11 cellular contexts compared by ENCODE assay signal in genomic region chr11:72776844-72777754, GRCh38. TPM values are rescaled to one million over a fixed set of nuclear protein-coding genes. Genes with fewer than 3 reads are reported as not detected.
A peak's percentile ranks its signal among the peaks of the same experiment; 100 is the strongest.
DNase-seq lines count a peak whose midpoint lies in the region; TF ChIP-seq lines count a peak whose summit lies in the region.
"Had no signal": no experiment of that assay in that cellular context is flagged by ENCODE, and none has a peak within 500 bp of the region (broad histone marks: within the 10 kb centered on the region; RNA-seq: fewer than 3 reads in every experiment).

No MANE protein-coding gene starts in this region.

- no peak overlapping the region for H3K4me3 Mint-ChIP-seq in dendritic cell treated with granulocyte-macrophage colony-stimulating factor and Interleukin-4, amounts not matched to agents 40 ng/mL and 50 ng/mL, for 4 days
- no peak overlapping the region for H3K4me3 Mint-ChIP-seq in activated CD4-positive, alpha-beta T cell treated with anti-CD3 and anti-CD28 coated beads, Interleukin-2, amount 10 ng/mL, durations not matched to agents 7 days and 5 days
- no peak overlapping the region for H3K4me3 Mint-ChIP-seq in activated T-cell treated with anti-CD3 and anti-CD28 coated beads, Interleukin-2, amount 50 U/mL, for 24 hours

- no peaks in the 10 kb centered on the region for H3K9me2 ChIP-seq in OCI-LY7 (ENCODE audit: insufficient read depth, low read length)

- H2AFZ ChIP-seq in OCI-LY7 (ENCODE audit: low read length): no peak overlapping the region
- H2AFZ ChIP-seq: parathyroid adenoma had no signal

- peaks cover 12 to 93% (median 78%) of the 10 kb centered on the region in 4 donors for H3K4me1 ChIP-seq in liver (ENCODE audit: control insufficient read depth in 4 of 4, insufficient read depth in 4 of 4, low read length in 3 of 4)
- peaks cover 71 to 97% (median 94%) of the 10 kb centered on the region in 4 donors for H3K4me1 ChIP-seq in stomach
- peaks cover 3% of the 10 kb centered on the region for H3K4me1 ChIP-seq in OCI-LY7 (ENCODE audit: insufficient read depth, low read length, poor library complexity, severe bottlenecking)
- H3K4me1 ChIP-seq: parathyroid adenoma had no signal

- DNase-seq in NCI-H2196 treated with DMSO at 0.1 percent for 48 hours (lab: John Stamatoyannopoulos, UW; ENCODE audit: unreplicated experiment) (peak; percentile 16), stomach (peak; percentile 72), OCI-LY7 (ENCODE audit: low spot score) (no peak)
- no peak for DNase-seq in activated CD4-positive, alpha-beta T cell treated with anti-CD3 and anti-CD28 coated beads, Interleukin-2, amount 10 ng/mL, durations not matched to agents 7 days and 5 days
- DNase-seq in activated T-cell treated with anti-CD3 and anti-CD28 coated beads, Interleukin-2, amount 50 U/mL, for 24 hours: no peak
- DNase-seq: immature natural killer cell, MM.1S, tibial artery had no signal

- H3K27me3 Mint-ChIP-seq in dendritic cell treated with granulocyte-macrophage colony-stimulating factor and Interleukin-4, amounts not matched to agents 40 ng/mL and 50 ng/mL, for 4 days: peaks cover 41% of the 10 kb centered on the region
- H3K27me3 Mint-ChIP-seq in activated CD4-positive, alpha-beta T cell treated with anti-CD3 and anti-CD28 coated beads, Interleukin-2, amount 10 ng/mL, durations not matched to agents 7 days and 5 days: peaks cover 3% of the 10 kb centered on the region
- H3K27me3 Mint-ChIP-seq in activated T-cell treated with anti-CD3 and anti-CD28 coated beads, Interleukin-2, amount 50 U/mL, for 24 hours: no peaks in the 10 kb centered on the region

- peak overlapping the region in 1 of 3 donors; percentile 34 for H3K4me3 ChIP-seq in liver (ENCODE audit: low read depth in 1 of 3, low read length in 3 of 3)
- peak overlapping the region in 1 of 4 donors; percentile 9 for H3K4me3 ChIP-seq in stomach
- no peak overlapping the region for H3K4me3 ChIP-seq in OCI-LY7 (ENCODE audit: low read depth, low read length, poor library complexity, severe bottlenecking)
- H3K4me3 ChIP-seq: tibial artery had no signal

- POLR2A ChIA-PET in OCI-LY7 (lab: Charles Lee): interaction anchor here (0.5 to 1.0 kb wide), 3 partner anchors 15 to 42 kb away, joined by 3 to 4 read pairs (median 3); no protein-coding TSS in a partner anchor
- POLR2A ChIA-PET in activated CD4-positive, alpha-beta T cell treated with anti-CD3 and anti-CD28 coated beads, Interleukin-2, amount 10 ng/mL, durations not matched to agents 7 days and 5 days (lab: Charles Lee): no interaction called here

- H3K9me3 ChIP-seq in liver (ENCODE audit: control insufficient read depth in 4 of 4, low read length in 3 of 4): no peaks in the 10 kb centered on the region
- no peaks in the 10 kb centered on the region for H3K9me3 ChIP-seq in stomach
- no peaks in the 10 kb centered on the region for H3K9me3 ChIP-seq in OCI-LY7 (ENCODE audit: low read length)
- H3K9me3 ChIP-seq: tibial artery had no signal

- intact Hi-C loops in dendritic cell treated with granulocyte-macrophage colony-stimulating factor and Interleukin-4, amounts not matched to agents 40 ng/mL and 50 ng/mL, for 4 days (cut with micrococcal nuclease): no loop called here
- intact Hi-C loops in stomach (cut with DNase I; ENCODE audit: low total_unique reads) (no loop called here), OCI-LY7 (cut with micrococcal nuclease; ENCODE audit: unreplicated experiment) (no loop called here)

- TF ChIP-seq EP300 in stomach (IDR thresholded peaks at IDR 0.05): no peak

- peaks cover 47% of the 10 kb centered on the region for H3K4me1 Mint-ChIP-seq in dendritic cell treated with granulocyte-macrophage colony-stimulating factor and Interleukin-4, amounts not matched to agents 40 ng/mL and 50 ng/mL, for 4 days (ENCODE audit: low read depth)
- H3K4me1 Mint-ChIP-seq in activated CD4-positive, alpha-beta T cell treated with anti-CD3 and anti-CD28 coated beads, Interleukin-2, amount 10 ng/mL, durations not matched to agents 7 days and 5 days: peaks cover 9% of the 10 kb centered on the region
- peaks cover 15% of the 10 kb centered on the region for H3K4me1 Mint-ChIP-seq in activated T-cell treated with anti-CD3 and anti-CD28 coated beads, Interleukin-2, amount 50 U/mL, for 24 hours (ENCODE audit: low read depth)

- H3K27ac ChIP-seq in liver (ENCODE audit: low read depth in 1 of 2, low read length in 2 of 2): peak overlapping the region; percentile 57 to 84
- H3K27ac ChIP-seq in stomach: peak overlapping the region; percentile 93 to 96 (median 95)
- H3K27ac ChIP-seq in OCI-LY7 (ENCODE audit: low read depth, low read length, poor library complexity, severe bottlenecking): no peak overlapping the region
- H3K27ac ChIP-seq: parathyroid adenoma, tibial artery had no signal

- CTCF ChIA-PET in OCI-LY7 (lab: Charles Lee; ENCODE audit: unreplicated experiment): no interaction called here
- CTCF ChIA-PET in activated CD4-positive, alpha-beta T cell treated with anti-CD3 and anti-CD28 coated beads, Interleukin-2, amount 10 ng/mL, durations not matched to agents 7 days and 5 days (lab: Charles Lee): interaction anchor here (1.3 to 2.7 kb wide), 8 partner anchors 9 to 52 kb away, joined by 3 to 12 read pairs (median 5); partner anchors contain the start of gene STARD10

- no peak for TF ChIP-seq RAD21 in liver (IDR thresholded peaks at IDR 0.05)

- H3K79me2 ChIP-seq in OCI-LY7 (ENCODE audit: insufficient read depth, low read depth, low read length): no peaks in the 10 kb centered on the region

- no TSS peak for BruUV-seq in OCI-LY7 (replicated peaks; lab: Mats Ljungman, UMichigan)

- no peaks in the 10 kb centered on the region for H3K36me3 Mint-ChIP-seq in dendritic cell treated with granulocyte-macrophage colony-stimulating factor and Interleukin-4, amounts not matched to agents 40 ng/mL and 50 ng/mL, for 4 days (ENCODE audit: low read depth)
- H3K36me3 Mint-ChIP-seq in activated CD4-positive, alpha-beta T cell treated with anti-CD3 and anti-CD28 coated beads, Interleukin-2, amount 10 ng/mL, durations not matched to agents 7 days and 5 days (ENCODE audit: low read depth): no peaks in the 10 kb centered on the region
- no peaks in the 10 kb centered on the region for H3K36me3 Mint-ChIP-seq in activated T-cell treated with anti-CD3 and anti-CD28 coated beads, Interleukin-2, amount 50 U/mL, for 24 hours (ENCODE audit: low read depth)
- H3K36me3 Mint-ChIP-seq: immature natural killer cell had no signal

- no peaks in the 10 kb centered on the region for H3K9me3 Mint-ChIP-seq in dendritic cell treated with granulocyte-macrophage colony-stimulating factor and Interleukin-4, amounts not matched to agents 40 ng/mL and 50 ng/mL, for 4 days
- H3K9me3 Mint-ChIP-seq in activated CD4-positive, alpha-beta T cell treated with anti-CD3 and anti-CD28 coated beads, Interleukin-2, amount 10 ng/mL, durations not matched to agents 7 days and 5 days: no peaks in the 10 kb centered on the region
- no peaks in the 10 kb centered on the region for H3K9me3 Mint-ChIP-seq in activated T-cell treated with anti-CD3 and anti-CD28 coated beads, Interleukin-2, amount 50 U/mL, for 24 hours
- H3K9me3 Mint-ChIP-seq: immature natural killer cell had no signal

- H4K20me1 ChIP-seq in OCI-LY7 (ENCODE audit: insufficient read depth, low read length): no peaks in the 10 kb centered on the region

- no peak for TF ChIP-seq POLR2A in stomach (IDR thresholded peaks at IDR 0.05)

- no peaks in the 10 kb centered on the region for H3K27me3 ChIP-seq in liver (ENCODE audit: control insufficient read depth in 4 of 4, insufficient read depth in 4 of 4, low read length in 3 of 4)
- no peaks in the 10 kb centered on the region for H3K27me3 ChIP-seq in stomach
- H3K27me3 ChIP-seq: tibial artery had no signal

- 33% methylated on average over 7 of the region's 7 CpGs for WGBS in liver
- WGBS in stomach, 5 donors: 26 to 75% (median 59%) methylated on average over 1 to 7 of the region's 7 CpGs

- TF ChIP-seq CTCF in liver (IDR thresholded peaks at IDR 0.05; ENCODE audit: low read depth, low read length, missing input control) (no peak), stomach (IDR thresholded peaks at IDR 0.05) (no peak), OCI-LY7 (conservative IDR thresholded peaks at IDR 0.05; ENCODE audit: low read length) (no peak)

- peak overlapping the region; percentile 26 for H3K27ac Mint-ChIP-seq in dendritic cell treated with granulocyte-macrophage colony-stimulating factor and Interleukin-4, amounts not matched to agents 40 ng/mL and 50 ng/mL, for 4 days
- no peak overlapping the region for H3K27ac Mint-ChIP-seq in activated CD4-positive, alpha-beta T cell treated with anti-CD3 and anti-CD28 coated beads, Interleukin-2, amount 10 ng/mL, durations not matched to agents 7 days and 5 days
- H3K27ac Mint-ChIP-seq in activated T-cell treated with anti-CD3 and anti-CD28 coated beads, Interleukin-2, amount 50 U/mL, for 24 hours: no peak overlapping the region

- H3K36me3 ChIP-seq in liver (ENCODE audit: control insufficient read depth in 4 of 4, insufficient read depth in 3 of 4, low read depth in 1 of 4, low read length in 3 of 4) (no peaks in the 10 kb centered on the region), stomach (peaks cover 0 to 16% (median 4%) of the 10 kb centered on the region in 4 donors), OCI-LY7 (ENCODE audit: insufficient read depth, low read length) (no peaks in the 10 kb centered on the region)

- peak overlapping the region in 1 of 2 donors; percentile 20 for H3K9ac ChIP-seq in liver (ENCODE audit: low read depth in 1 of 2, low read length in 2 of 2)
- H3K9ac ChIP-seq: parathyroid adenoma had no signal

- H3K4me2 ChIP-seq in OCI-LY7 (ENCODE audit: low read length): no peak overlapping the region

RNA-seq across cellular contexts. Expression of gene STARD10, which starts 16.7 kb away (rescaled TPM):
- total RNA-seq in liver: 100 to 1,000 TPM in 1 of 2 donors, 10 to 100 TPM in 1; 70.5 to 176 TPM
- polyA plus RNA-seq in liver: 100 to 1,000 TPM; 287 to 328 TPM
- total RNA-seq in stomach: 100 to 1,000 TPM; 125 to 895 (median 321) TPM
- 100 to 1,000 TPM; 310 to 950 (median 759) TPM for polyA plus RNA-seq in stomach
- total RNA-seq in OCI-LY7 (2014; rRNA removed; shearing (Covaris generic)): 8.1 and 12.9 TPM in 2 replicates
- 10.4 and 12.1 TPM in 2 replicates for total RNA-seq in OCI-LY7 (2022)
- 1 to 10 TPM; 4.5 to 6.4 TPM for total RNA-seq in activated CD4-positive, alpha-beta T cell treated with anti-CD3 and anti-CD28 coated beads, Interleukin-2, amount 10 ng/mL, durations not matched to agents 7 days and 5 days

RNA-seq across cellular contexts. Expression of gene ARAP1, which starts 24.9 kb away (rescaled TPM):
- 10 to 100 TPM; 59.8 to 77.8 TPM for total RNA-seq in liver
- polyA plus RNA-seq in liver: 10 to 100 TPM; 14.4 to 27.2 TPM
- 100 to 1,000 TPM in 3 of 5 donors, 10 to 100 TPM in 2; 61.9 to 201 (median 127) TPM for total RNA-seq in stomach
- polyA plus RNA-seq in stomach: 10 to 100 TPM; 32.2 to 51.1 (median 38.2) TPM
- total RNA-seq in OCI-LY7 (2014; rRNA removed; shearing (Covaris generic)): 61.3 and 65.6 TPM in 2 replicates
- total RNA-seq in OCI-LY7 (2022): 96.9 and 106 TPM in 2 replicates
- total RNA-seq in activated CD4-positive, alpha-beta T cell treated with anti-CD3 and anti-CD28 coated beads, Interleukin-2, amount 10 ng/mL, durations not matched to agents 7 days and 5 days: 100 to 1,000 TPM in 1 of 2 experiments, 10 to 100 TPM in 1; 83.6 to 101 TPM

RNA-seq across cellular contexts. Expression of gene ATG16L2, which starts 37.1 kb away (rescaled TPM):
- 10 to 100 TPM in 1 of 2 donors, 1 to 10 TPM in 1; 5.7 to 17.8 TPM for total RNA-seq in liver
- 1 to 10 TPM; 4.7 to 9.0 TPM for polyA plus RNA-seq in liver
- 100 to 1,000 TPM in 1 of 5 donors, 10 to 100 TPM in 4; 13.0 to 266 (median 40.3) TPM for total RNA-seq in stomach
- 10 to 100 TPM; 15.4 to 67.0 (median 30.4) TPM for polyA plus RNA-seq in stomach
- 99.1 and 103 TPM in 2 replicates for total RNA-seq in OCI-LY7 (2014; rRNA removed; shearing (Covaris generic))
- total RNA-seq in OCI-LY7 (2022): 108 and 130 TPM in 2 replicates
- 100 to 1,000 TPM; 108 to 113 TPM for total RNA-seq in activated CD4-positive, alpha-beta T cell treated with anti-CD3 and anti-CD28 coated beads, Interleukin-2, amount 10 ng/mL, durations not matched to agents 7 days and 5 days

Comparison
In these comparisons a context has a peak if more than half of its experiments do, and no peak if none do; other contexts are left out.
1. DNase-seq: peak in NCI-H2196 treated with DMSO at 0.1 percent for 48 hours (single experiment) and stomach (single experiment); none in OCI-LY7 (single experiment), activated CD4-positive, alpha-beta T cell treated with anti-CD3 and anti-CD28 coated beads, Interleukin-2, amount 10 ng/mL, durations not matched to agents 7 days and 5 days (single experiment) and activated T-cell treated with anti-CD3 and anti-CD28 coated beads, Interleukin-2, amount 50 U/mL, for 24 hours (single experiment).
2. RNA of gene STARD10, which starts 16.7 kb away (total RNA-seq): 125 to 895 TPM in stomach and 70.5 to 176 TPM in liver; 8.1 to 12.9 TPM in OCI-LY7 and 4.5 to 6.4 TPM in activated CD4-positive, alpha-beta T cell treated with anti-CD3 and anti-CD28 coated beads, Interleukin-2, amount 10 ng/mL, durations not matched to agents 7 days and 5 days; every median in the first group is over 4 times any median in the second.